In genomic region chr4:150994721-150995120, GRCh38 we compare ENCODE assay signal across 19 cellular contexts. TPM values are rescaled to one million over a fixed set of nuclear protein-coding genes. Genes with fewer than 3 reads are reported as not detected.
A peak's percentile ranks its signal among the peaks of the same experiment; 100 is the strongest.
DNase-seq lines count a peak whose midpoint lies in the region; ATAC-seq, FAIRE-seq and TF ChIP-seq lines count a peak whose summit lies in the region.
"Had no signal": no experiment of that assay in that cellular context is flagged by ENCODE, and none has a peak within 500 bp of the region (broad histone marks: within the 10 kb centered on the region; RNA-seq: fewer than 3 reads in every experiment).

No MANE protein-coding gene starts in this region.

- no peak overlapping the region for H2BK120ac ChIP-seq in H1 (replicated peaks; ENCODE audit: low read depth, low read length)

- no peak for DNase-seq in HepG2 (ENCODE audit: low spot score)
- DNase-seq in right lobe of liver: no peak
- DNase-seq in H1 (ENCODE audit: low read depth in 1 of 2, low spot score in 2 of 2): no peak
- DNase-seq in T-helper 1 cell: no peak
- DNase-seq in GM19238 (ENCODE audit: insufficient read length, low spot score): no peak
- DNase-seq in GM23248: no peak
- DNase-seq in nucleus accumbens (lab: John Stamatoyannopoulos, UW): no peak
- DNase-seq: 8988T, GDM1, KG1, NCI-H1092 treated with DMSO at 0.1 percent for 48 hours, NCI-H1436 treated with DMSO at 0.1 percent for 48 hours, NCI-H1930, NCI-H2227 treated with DMSO at 0.1 percent for 48 hours, NCI-H524 treated with DMSO at 0.1 percent for 48 hours, NCI-H82 had no signal

- no peak overlapping the region for H4K8ac ChIP-seq in H1 (ENCODE audit: extremely low read depth, insufficient read depth, low read length)

- H3K14ac ChIP-seq in H1 (ENCODE audit: insufficient read length): no peak overlapping the region

- in situ Hi-C loops in HepG2 (cut with HindIII; ENCODE audit: extremely low pct_ligation_motif_present, low pct_unique_long_range_greater_than_20kb): no loop called here
- in situ Hi-C loops in GM23248 (cut with MboI): no loop called here

- CTCF ChIA-PET in HepG2 (lab: Yijun Ruan, JAX; ENCODE audit: low intra/inter-chr PET ratio, low total read pairs) (no interaction called here), H1 (lab: Charles Lee; ENCODE audit: partially characterized antibody) (no interaction called here)

- H4K5ac ChIP-seq in H1 (ENCODE audit: insufficient read length, low read depth, low read length): no peak overlapping the region

- peak; percentile 18 for FAIRE-seq in HepG2 (lab: Jason Lieb, UNC)
- peak; percentile 39 for FAIRE-seq in H1 (lab: Jason Lieb, UNC)

- no TSS peak for BruUV-seq in HepG2 (replicated peaks; lab: Mats Ljungman, UMichigan)

- H3K9me2 ChIP-seq in GM23248 (ENCODE audit: insufficient read depth): no peaks in the 10 kb centered on the region

- 37% methylated on average over 2 of the region's 2 CpGs for WGBS in HepG2 (ENCODE audit: low lambda C conversion rate)
- WGBS in right lobe of liver (ENCODE audit: insufficient coverage, low coverage, low lambda C conversion rate, missing lambda C conversion rate): 55% methylated on average over 2 of the region's 2 CpGs
- 82% methylated on average over 2 of the region's 2 CpGs; no CpG with 5 or more reads in 1 of the 2 experiments for WGBS in H1 (ENCODE audit: extremely low coverage in 1 of 2, insufficient coverage in 1 of 2, insufficient read length in 1 of 2, insufficient replicate concordance in 2 of 2, low coverage in 1 of 2, low lambda C conversion rate in 2 of 2, missing lambda C conversion rate in 1 of 2), 2 experiments
- WGBS in GM23248 (ENCODE audit: low coverage in 1 of 2, low lambda C conversion rate in 2 of 2, missing lambda C conversion rate in 2 of 2), 2 experiments: 100% methylated on average over 2 of the region's 2 CpGs

- no peak overlapping the region for H3K56ac ChIP-seq in H1 (replicated peaks; ENCODE audit: insufficient read length, low read depth, low read length)

- intact Hi-C loops in HepG2 (cut with micrococcal nuclease; ENCODE audit: unreplicated experiment): no loop called here
- intact Hi-C loops in right lobe of liver (cut with DNase I): no loop called here

- H3K4me2 ChIP-seq in HepG2 (ENCODE audit: low read depth, low read length): no peak overlapping the region
- no peak overlapping the region for H3K4me2 ChIP-seq in H1 (ENCODE audit: insufficient read depth in 1 of 2, low read depth in 2 of 2, low read length in 2 of 2)
- no peak overlapping the region for H3K4me2 ChIP-seq in GM23248 (ENCODE audit: unreplicated experiment)

- no peaks in the 10 kb centered on the region; the same call in 1 of the 2 replicates for H4K20me1 ChIP-seq in HepG2 (ENCODE audit: insufficient read depth, low read length)
- peaks cover 0 to 5% of the 10 kb centered on the region in 2 experiments for H4K20me1 ChIP-seq in H1 (replicated peaks in 1 of 2; ENCODE audit: control insufficient read depth in 1 of 2, insufficient read depth in 2 of 2, low read length in 2 of 2)
- H4K20me1 ChIP-seq in GM23248 (ENCODE audit: insufficient read depth): no peaks in the 10 kb centered on the region

- H3K23me2 ChIP-seq in H1 (ENCODE audit: low read depth, low read length): no peaks in the 10 kb centered on the region

- no peak for TF ChIP-seq CTCF in HepG2 (CRISPR knock-in tag; IDR thresholded peaks at IDR 0.05)
- TF ChIP-seq CTCF in right lobe of liver (IDR thresholded peaks at IDR 0.05): no peak
- no peak for TF ChIP-seq CTCF in H1 (IDR thresholded peaks at IDR 0.05; ENCODE audit: control extremely low read depth in 1 of 3, insufficient read depth in 1 of 3, low read depth in 1 of 3, low read length in 3 of 3)

- peaks cover 16% of the 10 kb centered on the region for H3K4me1 ChIP-seq in HepG2 (ENCODE audit: insufficient read depth, low read length)
- H3K4me1 ChIP-seq in right lobe of liver: no peaks in the 10 kb centered on the region
- peaks cover 7% of the 10 kb centered on the region; the same call in 1 of the 2 replicates for H3K4me1 ChIP-seq in HUES48 (ENCODE audit: control insufficient read depth, insufficient read depth, low read length)
- no peaks in the 10 kb centered on the region for H3K4me1 ChIP-seq in H1 (replicated peaks in 1 of 4; ENCODE audit: control insufficient read depth in 3 of 4, insufficient read depth in 4 of 4, low read length in 3 of 4)
- H3K4me1 ChIP-seq in GM23248 (ENCODE audit: insufficient read depth): no peaks in the 10 kb centered on the region
- H3K4me1 ChIP-seq: SJSA1 had no signal

- H3K9ac ChIP-seq in HepG2 (ENCODE audit: insufficient read depth, low read depth, low read length): no peak overlapping the region
- H3K9ac ChIP-seq in HUES48 (ENCODE audit: low read depth, low read length): no peak overlapping the region
- no peak overlapping the region for H3K9ac ChIP-seq in H1 (replicated peaks in 1 of 4; ENCODE audit: extremely low read depth in 1 of 4, low read depth in 3 of 4, low read length in 3 of 4)
- H3K9ac ChIP-seq in GM23248: no peak overlapping the region

- H3K36me3 ChIP-seq in HepG2 (replicated peaks in 1 of 2; ENCODE audit: control insufficient read depth in 1 of 2, insufficient read depth in 2 of 2, low read length in 2 of 2) (no peaks in the 10 kb centered on the region), right lobe of liver (no peaks in the 10 kb centered on the region), HUES48 (ENCODE audit: control insufficient read depth, insufficient read depth, low read length) (no peaks in the 10 kb centered on the region), H1 (ENCODE audit: control insufficient read depth in 2 of 4, insufficient read depth in 4 of 4, low read length in 3 of 4) (no peaks in the 10 kb centered on the region), GM23248 (ENCODE audit: low read depth) (no peaks in the 10 kb centered on the region)
- H3K36me3 ChIP-seq: SJSA1 had no signal

- 0 out of 2 replicates have a peak, but pooled peaks cover 5% of the 10 kb centered on the region for H3K79me1 ChIP-seq in H1 (ENCODE audit: low read depth, low read length)

- no peak overlapping the region for H2AFZ ChIP-seq in HepG2 (ENCODE audit: low read length)
- H2AFZ ChIP-seq in H1 (ENCODE audit: low read length): no peak overlapping the region
- H2AFZ ChIP-seq in GM23248: no peak overlapping the region

- H3K79me2 ChIP-seq in HepG2 (ENCODE audit: insufficient read depth, low read length): peaks cover 28% of the 10 kb centered on the region
- peaks cover 9 to 97% of the 10 kb centered on the region in 2 experiments for H3K79me2 ChIP-seq in H1 (ENCODE audit: control insufficient read depth in 1 of 2, insufficient read depth in 2 of 2, low read length in 2 of 2)
- H3K79me2 ChIP-seq in GM23248 (ENCODE audit: insufficient read depth): no peaks in the 10 kb centered on the region

- H3K27me3 ChIP-seq in HepG2 (ENCODE audit: control insufficient read depth in 1 of 2, insufficient read depth in 2 of 2, low read length in 2 of 2): no peaks in the 10 kb centered on the region
- H3K27me3 ChIP-seq in right lobe of liver: no peaks in the 10 kb centered on the region
- no peaks in the 10 kb centered on the region for H3K27me3 ChIP-seq in HUES48 (ENCODE audit: control insufficient read depth, insufficient read depth, low read length)
- no peaks in the 10 kb centered on the region for H3K27me3 ChIP-seq in H1 (replicated peaks in 1 of 4; ENCODE audit: control insufficient read depth in 3 of 4, extremely low read depth in 1 of 4, insufficient read depth in 3 of 4, low read length in 3 of 4)
- H3K27me3 ChIP-seq in GM23248 (replicated peaks; ENCODE audit: insufficient read depth): no peaks in the 10 kb centered on the region
- H3K27me3 ChIP-seq: SJSA1 had no signal

- no peak overlapping the region for H2BK15ac ChIP-seq in H1 (ENCODE audit: low read length)

- H3K23ac ChIP-seq in H1 (ENCODE audit: insufficient read length): no peak overlapping the region

- no peak; the same call in 2 of the 3 replicates for ATAC-seq in HepG2
- no peak for ATAC-seq in right lobe of liver
- ATAC-seq: Right ventricle myocardium inferior had no signal

- H3K27ac ChIP-seq in HepG2 (ENCODE audit: extremely low read length, insufficient read depth, low read length): no peak overlapping the region
- no peak overlapping the region for H3K27ac ChIP-seq in right lobe of liver
- peak overlapping the region; percentile 36 for H3K27ac ChIP-seq in HUES48 (ENCODE audit: low read depth, low read length)
- H3K27ac ChIP-seq in H1 (ENCODE audit: low read depth, low read length): no peak overlapping the region
- no peak overlapping the region for H3K27ac ChIP-seq in GM23248
- H3K27ac ChIP-seq: SJSA1 had no signal

- H3K4me3 ChIP-seq in HepG2 (replicated peaks in 1 of 3; ENCODE audit: insufficient read depth in 1 of 3, low read depth in 2 of 3, low read length in 3 of 3): no peak overlapping the region
- H3K4me3 ChIP-seq in right lobe of liver: no peak overlapping the region
- H3K4me3 ChIP-seq in HUES48 (ENCODE audit: low read depth, low read length): no peak overlapping the region
- no peak overlapping the region for H3K4me3 ChIP-seq in H1 (ENCODE audit: extremely low read depth in 1 of 4, insufficient read depth in 2 of 4, low read depth in 3 of 4, low read length in 4 of 4)
- no peak overlapping the region for H3K4me3 ChIP-seq in GM23248
- H3K4me3 ChIP-seq: SJSA1 had no signal

- no peak overlapping the region for H2AK5ac ChIP-seq in H1 (ENCODE audit: low read depth, low read length)

- H2BK12ac ChIP-seq in H1 (ENCODE audit: low read depth, low read length): no peak overlapping the region

- TF ChIP-seq EP300 in HepG2 (IDR thresholded peaks at IDR 0.05; ENCODE audit: low read depth in 2 of 2, low read length in 2 of 2) (no peak), HepG2 (CRISPR knock-in tag; IDR thresholded peaks at IDR 0.05; ENCODE audit: borderline replicate concordance) (no peak), H1 (IDR thresholded peaks at IDR 0.05; ENCODE audit: borderline replicate concordance in 1 of 2, low read depth in 2 of 2, low read length in 2 of 2) (no peak)

- TF ChIP-seq POLR2A in HepG2 (IDR thresholded peaks at IDR 0.05; ENCODE audit: insufficient read depth in 1 of 2, low read depth in 2 of 2, low read length in 2 of 2): no peak
- TF ChIP-seq POLR2A in right lobe of liver (IDR thresholded peaks at IDR 0.05): no peak
- no peak for TF ChIP-seq POLR2A in H1 (IDR thresholded peaks at IDR 0.05; ENCODE audit: control extremely low read depth in 1 of 2, low read depth in 2 of 2, low read length in 2 of 2)

- no peak overlapping the region for H3K4ac ChIP-seq in H1 (replicated peaks; ENCODE audit: insufficient read length, low read depth, low read length)

- no peak for TF ChIP-seq RAD21 in HepG2 (CRISPR knock-in tag; IDR thresholded peaks at IDR 0.05)
- TF ChIP-seq RAD21 in H1 (IDR thresholded peaks at IDR 0.05 in 1 of 2, conservative IDR thresholded peaks at IDR 0.05 in 1 of 2; ENCODE audit: low read depth in 2 of 2, low read length in 2 of 2): no peak

- H3K18ac ChIP-seq in H1 (ENCODE audit: extremely low read depth, low read length): no peak overlapping the region

- H4K91ac ChIP-seq in H1 (replicated peaks; ENCODE audit: insufficient read length, low read length): no peak overlapping the region

- POLR2A ChIA-PET in HepG2 (lab: Yijun Ruan, JAX) (no interaction called here), H1 (lab: Charles Lee; ENCODE audit: partially characterized antibody) (no interaction called here)

- no peak overlapping the region for H2BK5ac ChIP-seq in H1 (ENCODE audit: low read depth, low read length)

- H3F3A ChIP-seq in GM23248 (ENCODE audit: insufficient read depth): no peaks in the 10 kb centered on the region

- H3K9me3 ChIP-seq in HepG2 (ENCODE audit: low read length): no peaks in the 10 kb centered on the region
- no peaks in the 10 kb centered on the region for H3K9me3 ChIP-seq in right lobe of liver
- H3K9me3 ChIP-seq in HUES48 (ENCODE audit: control insufficient read depth, insufficient read depth, low read length): no peaks in the 10 kb centered on the region
- no peaks in the 10 kb centered on the region for H3K9me3 ChIP-seq in H1 (ENCODE audit: insufficient read depth in 2 of 2, low read depth in 1 of 2, low read length in 1 of 2)
- no peaks in the 10 kb centered on the region for H3K9me3 ChIP-seq in GM23248 (ENCODE audit: low read depth)
- H3K9me3 ChIP-seq: SJSA1 had no signal

- no peak overlapping the region for H2BK20ac ChIP-seq in H1 (ENCODE audit: low read length)

RNA-seq across cellular contexts. Expression of gene LRBA, which starts 20.4 kb away (rescaled TPM):
- total RNA-seq in HepG2 (2016; rRNA removed; fragmentation: Illumina TruSeq; extraction: Trizol) (37.2 and 67.1 TPM in 2 replicates), right lobe of liver (10 to 100 TPM; 18.9 to 48.1 (median 24.5) TPM)
- total RNA-seq in HepG2 (2016; cell fraction: cytosol; rRNA removed; fragmentation: Illumina TruSeq; extraction: Trizol; ENCODE audit: low read depth): 13.5 and 14.5 TPM in 2 replicates
- 36.8 and 61.9 TPM in 2 replicates for total RNA-seq in HepG2 (2016; cell fraction: insoluble cytoplasmic fraction; rRNA removed; fragmentation: Illumina TruSeq; extraction: Trizol)
- total RNA-seq in HepG2 (2016; cell fraction: membrane; rRNA removed; fragmentation: Illumina TruSeq; extraction: Trizol): 13.6 and 15.8 TPM in 2 replicates
- total RNA-seq in HepG2 (2016; cell fraction: nucleus; rRNA removed; fragmentation: Illumina TruSeq; extraction: Trizol): 75.4 and 80.4 TPM in 2 replicates
- polyA plus RNA-seq in HepG2 (2011; rRNA removed) (18.5 and 21.0 TPM in 2 replicates), H1 (2011; rRNA removed) (32.5 and 54.6 TPM in 2 replicates), GM23248 (2016; fragmentation: Nextera tagmentation; extraction: Ambion mirVana) (5.7 and 6.6 TPM in 2 replicates)
- 20.5 and 24.1 TPM in 2 replicates for polyA plus RNA-seq in HepG2 (2011; cell fraction: cytosol; rRNA removed)
- polyA plus RNA-seq in HepG2 (2011; cell fraction: nucleus; rRNA removed): 14.7 and 16.7 TPM in 2 replicates
- 22.3 and 23.6 TPM in 2 replicates for polyA plus RNA-seq in HepG2 (2012)
- polyA plus RNA-seq in HepG2 (2016; cell fraction: cytosol; fragmentation: Illumina TruSeq; extraction: Trizol; ENCODE audit: low read depth): 0.95 and 1.0 TPM in 2 replicates
- polyA plus RNA-seq in HepG2 (2016; cell fraction: insoluble cytoplasmic fraction; fragmentation: Illumina TruSeq; extraction: Trizol; ENCODE audit: low read depth): 38.5 and 39.8 TPM in 2 replicates
- 3.2 and 4.8 TPM in 2 replicates for polyA plus RNA-seq in HepG2 (2016; cell fraction: membrane; fragmentation: Illumina TruSeq; extraction: Trizol; ENCODE audit: low read depth)
- polyA plus RNA-seq in HepG2 (2016; cell fraction: nucleus; fragmentation: Illumina TruSeq; extraction: Trizol; ENCODE audit: insufficient read depth, low read depth): 21.6 and 21.9 TPM in 2 replicates
- 85.2 TPM in 2 replicates for polyA minus RNA-seq in HepG2 (2011; rRNA and poly(A)+ RNA removed; ENCODE audit: low replicate concordance)
- 45.2 and 56.0 TPM in 2 replicates for polyA minus RNA-seq in HepG2 (2011; cell fraction: cytosol; rRNA and poly(A)+ RNA removed)
- polyA minus RNA-seq in HepG2 (2011; cell fraction: nucleus; rRNA and poly(A)+ RNA removed): 224 and 240 TPM in 2 replicates
- 77.2 and 83.2 TPM in 2 replicates for total RNA-seq in H1 (2021; fragmentation: NEBNext Ultra II Directional; extraction: Animal tissue kit (Norgen Biotek cat#: 25700))
- 44.3 TPM for polyA plus RNA-seq in H1 (2011; cell fraction: cytosol; rRNA removed)
- 54.2 TPM for polyA plus RNA-seq in H1 (2011; cell fraction: nucleus; rRNA removed)
- polyA plus RNA-seq in H1 (2012, experiment 1 of 2): 48.4 to 60.5 TPM (median 54.0 TPM) in 4 replicates
- polyA plus RNA-seq in H1 (2012, experiment 2 of 2): 4.0 TPM
- polyA plus RNA-seq in H1 (2013, experiment 1 of 2): 27.2 TPM
- polyA plus RNA-seq in H1 (2013, experiment 2 of 2): 22.2 TPM
- 249 and 294 TPM in 2 replicates for polyA minus RNA-seq in H1 (2011; rRNA and poly(A)+ RNA removed)
- polyA minus RNA-seq in H1 (2011; cell fraction: cytosol; rRNA and poly(A)+ RNA removed): 80.2 TPM
- 387 TPM for polyA minus RNA-seq in H1 (2011; cell fraction: nucleus; rRNA and poly(A)+ RNA removed)
- total RNA-seq in GM23248 (2014; rRNA removed; shearing (Covaris generic)): 15.7 and 17.8 TPM in 2 replicates
